In the genomic region with DNA sequence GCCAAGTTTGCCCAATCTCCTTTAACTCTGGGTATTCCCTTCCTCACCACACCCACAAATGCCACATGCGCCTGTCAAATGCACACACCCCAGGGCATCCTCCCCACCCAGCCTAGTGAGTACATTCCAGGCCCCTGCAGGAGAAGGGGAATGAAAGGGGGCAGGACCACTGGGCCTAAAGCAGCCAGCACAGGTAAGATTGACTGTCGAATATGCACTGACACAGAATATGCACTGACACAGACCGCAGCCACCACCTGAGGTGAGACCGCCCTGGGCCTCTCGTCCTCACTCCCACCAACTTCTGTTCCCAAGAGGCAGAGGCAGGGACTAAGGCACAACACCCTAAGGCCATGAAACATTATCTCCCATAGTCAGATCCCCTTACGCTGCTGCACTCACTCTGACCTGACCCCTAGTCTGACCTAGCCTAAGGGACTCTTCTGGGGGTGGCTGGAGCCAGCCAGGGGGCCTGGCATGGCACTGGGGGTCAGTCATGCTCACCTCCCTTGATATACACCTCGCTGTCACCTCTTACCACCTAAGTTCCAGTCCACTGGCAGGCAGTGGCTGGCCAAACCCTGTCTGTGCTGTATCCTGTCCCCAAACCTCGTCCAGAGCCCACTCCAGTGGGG, we compare ENCODE assay signal across 24 cellular contexts. TPM values are rescaled to one million over a fixed set of nuclear protein-coding genes. Genes with fewer than 3 reads are reported as not detected.
"Had no signal": no experiment of that assay in that cellular context is flagged by ENCODE, and none has a peak within 500 bp of the region (broad histone marks: within the 10 kb centered on the region; RNA-seq: fewer than 3 reads in every experiment).

No MANE protein-coding gene starts in this region.

- H3K4me1 ChIP-seq: heart left ventricle, pancreas, psoas muscle, stomach, suprapubic skin, tibial nerve had no signal

- H3K4me1 Mint-ChIP-seq: activated CD4-positive, alpha-beta T cell treated with anti-CD3 and anti-CD28 coated beads for 36 hours; activated naive CD8-positive, alpha-beta T cell treated with anti-CD3 and anti-CD28 coated beads for 36 hours; memory B cell; naive B cell; T-cell had no signal

- H3K9me3 ChIP-seq: heart left ventricle, neutrophil, pancreas, psoas muscle, stomach, suprapubic skin, tibial nerve had no signal

- H3K36me3 Mint-ChIP-seq: activated naive CD8-positive, alpha-beta T cell treated with anti-CD3 and anti-CD28 coated beads for 36 hours; memory B cell; naive B cell; T-cell had no signal

- H3K27ac Mint-ChIP-seq: activated CD4-positive, alpha-beta T cell treated with anti-CD3 and anti-CD28 coated beads for 36 hours; activated naive CD8-positive, alpha-beta T cell treated with anti-CD3 and anti-CD28 coated beads for 36 hours; memory B cell had no signal

- ATAC-seq: activated CD4-positive, alpha-beta T cell treated with anti-CD3 and anti-CD28 coated beads for 36 hours; left cardiac atrium; pancreas; psoas muscle; right cardiac atrium; T-cell had no signal

- DNase-seq: activated CD4-positive, alpha-beta T cell treated with anti-CD3 and anti-CD28 coated beads for 36 hours; activated CD4-positive, alpha-beta T cell treated with anti-CD3 and anti-CD28 coated beads, Interleukin-2, amount 50 U/mL, for 4 hours; activated CD8-positive, alpha-beta memory T cell treated with anti-CD3 and anti-CD28 coated beads for 24 hours; activated naive CD4-positive, alpha-beta T cell treated with Interleukin-2 at 50 U/mL for 16 hours; activated naive CD8-positive, alpha-beta T cell treated with anti-CD3 and anti-CD28 coated beads for 36 hours; activated T-cell treated with anti-CD3 and anti-CD28 coated beads, Interleukin-2, amount 50 U/mL, for 48 hours; cerebellar nuclear complex; heart left ventricle; left cardiac atrium; naive B cell; psoas muscle; right cardiac atrium; stimulated activated CD4-positive, alpha-beta T cell treated with anti-CD3 and anti-CD28 coated beads, Interleukin-12 subunit alpha, Interleukin-12 subunit beta, amount 100 ng/mL, for 4 hours; stimulated activated CD4-positive, alpha-beta T cell treated with anti-CD3 and anti-CD28 coated beads, Interleukin-4, amount 100 ng/mL, for 4 hours; stomach; T-cell had no signal

- H3K27ac ChIP-seq: coronary artery, epithelial cell of prostate, heart left ventricle, neutrophil, pancreas, psoas muscle, stomach, suprapubic skin, tibial nerve had no signal

- H3K9me3 Mint-ChIP-seq: activated naive CD8-positive, alpha-beta T cell treated with anti-CD3 and anti-CD28 coated beads for 36 hours; memory B cell; T-cell had no signal

- H3K4me3 Mint-ChIP-seq: activated CD4-positive, alpha-beta T cell treated with anti-CD3 and anti-CD28 coated beads for 36 hours; activated naive CD8-positive, alpha-beta T cell treated with anti-CD3 and anti-CD28 coated beads for 36 hours; memory B cell; naive B cell; T-cell had no signal

- H3K36me3 ChIP-seq: heart left ventricle, neutrophil, pancreas, stomach, suprapubic skin, tibial nerve had no signal

- H3K27me3 ChIP-seq: pancreas, suprapubic skin, tibial nerve had no signal

- H3K4me3 ChIP-seq: coronary artery, heart left ventricle, pancreas, psoas muscle, stomach, suprapubic skin, tibial nerve had no signal

- H3K27me3 Mint-ChIP-seq: activated naive CD8-positive, alpha-beta T cell treated with anti-CD3 and anti-CD28 coated beads for 36 hours had no signal

RNA-seq across cellular contexts. Expression of a gene that starts 10.8 kb away (rescaled TPM):
- total RNA-seq: skeletal muscle tissue had no signal
